Comparison of ENCODE assay signal across 21 cellular contexts in the genomic region with DNA sequence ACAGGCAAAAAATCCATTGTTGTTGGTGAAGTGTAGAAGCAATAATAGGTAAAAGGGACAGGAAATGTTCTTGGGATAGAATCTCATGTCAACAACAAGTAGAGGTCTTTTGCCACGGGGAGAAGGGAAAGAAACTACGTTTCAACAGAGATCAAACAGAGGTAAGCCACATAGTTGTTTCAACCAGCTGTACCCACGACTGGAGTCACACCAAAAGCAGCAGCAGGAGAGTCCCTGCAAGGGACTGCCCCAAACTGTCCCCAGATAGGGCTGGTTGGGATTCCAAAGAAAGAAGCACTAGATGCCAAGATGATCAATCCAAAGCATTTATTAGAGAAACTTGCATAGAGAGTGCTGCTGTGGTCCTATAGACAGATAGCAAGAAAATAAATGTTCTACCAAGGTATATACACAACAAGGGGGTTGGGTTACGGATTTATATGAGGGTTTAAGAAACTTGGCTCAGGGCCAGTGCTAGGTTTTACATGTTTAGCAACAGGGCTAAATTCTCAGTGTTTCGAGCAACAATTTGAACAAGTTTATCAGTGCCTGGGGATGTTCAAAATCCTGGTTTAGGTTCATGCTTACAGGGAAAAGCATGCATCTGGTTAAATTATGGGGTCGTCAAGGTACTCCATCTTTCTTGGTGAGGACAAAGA.
"Had no signal": no experiment of that assay in that cellular context is flagged by ENCODE, and none has a peak within 500 bp of the region (broad histone marks: within the 10 kb centered on the region; RNA-seq: fewer than 3 reads in every experiment).

No MANE protein-coding gene starts in this region.

- H3K9me3 ChIP-seq: heart right ventricle, mucosa of descending colon, neutrophil, spleen, tibial artery, upper lobe of left lung, uterus had no signal

- H3K27me3 ChIP-seq: heart right ventricle, neutrophil, spleen, tibial artery, upper lobe of left lung, uterus had no signal

- H3K27ac ChIP-seq: heart right ventricle, neutrophil, spleen, tibial artery, upper lobe of left lung, uterus had no signal

- ATAC-seq: esophagus mucosa; heart right ventricle; mucosa of descending colon; naive thymus-derived CD8-positive, alpha-beta T cell; sciatic nerve; stimulated activated memory B cell treated with anti-CD40 and anti-IgM and Interleukin-4, amounts not matched to agents 10 μg/mL and 1 μg/mL and 100 μg/mL, for 72 hours had no signal

- H3K4me3 ChIP-seq: heart right ventricle, mucosa of descending colon, spleen, tibial artery, upper lobe of left lung, uterus had no signal

- FAIRE-seq: endometrium, frontal cortex, islet of Langerhans had no signal

- DNase-seq: effector memory CD4-positive, alpha-beta T cell; heart right ventricle; hypothalamus; kidney glomerular epithelial cell; mucosa of descending colon; naive thymus-derived CD8-positive, alpha-beta T cell; posterior cingulate gyrus; stimulated activated CD4-positive, alpha-beta T cell treated with anti-CD3 and anti-CD28 coated beads, Interleukin-15, amount 100 ng/mL, for 24 hours; stimulated activated CD4-positive, alpha-beta T cell treated with anti-CD3 and anti-CD28 coated beads, Interleukin-1b, Interleukin-23, amount 100 ng/mL, for 48 hours; stimulated activated CD4-positive, alpha-beta T cell treated with anti-CD3 and anti-CD28 coated beads, Interleukin-4, amount 100 ng/mL, for 24 hours; tibial artery; upper lobe of left lung; uterus had no signal

- H3K4me1 ChIP-seq: heart right ventricle, spleen, upper lobe of left lung, uterus had no signal

- H3K36me3 ChIP-seq: heart right ventricle, neutrophil, spleen, tibial artery, upper lobe of left lung, uterus had no signal
